In the genomic region with DNA sequence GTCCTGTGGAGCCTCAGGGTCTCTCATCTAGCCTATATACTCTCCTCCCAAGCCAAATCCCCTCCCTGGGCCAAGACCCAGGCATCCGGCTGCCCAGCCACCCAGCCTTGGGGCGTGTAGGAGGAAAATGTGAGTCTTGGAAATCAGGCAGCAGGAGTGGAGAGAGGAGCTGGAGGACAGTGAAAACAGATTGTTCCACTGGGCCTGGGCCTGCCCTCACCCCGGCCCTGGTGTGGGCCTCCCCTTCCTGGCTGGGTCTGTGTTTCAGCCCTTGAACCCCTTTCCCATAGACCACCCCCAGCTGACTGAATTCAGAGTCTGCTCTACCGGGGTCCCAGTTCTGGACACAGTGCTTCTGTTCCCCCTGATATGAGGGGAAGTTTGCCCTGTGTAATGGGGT, we compare ENCODE assay signal across 8 cellular contexts. TPM values are rescaled to one million over a fixed set of nuclear protein-coding genes. Genes with fewer than 3 reads are reported as not detected.
DNase-seq lines count a peak whose midpoint lies in the region; ATAC-seq and TF ChIP-seq lines count a peak whose summit lies in the region.

No MANE protein-coding gene starts in this region.

- POLR2A ChIA-PET in MCF 10A (lab: Yijun Ruan, JAX), result interaction anchor here (1.2 to 11.6 kb wide), 4 partner anchors 13 to 132 kb away, joined by 3 to 108 read pairs (median 6); a partner anchor contains a TSS

- H3K4me1 Mint-ChIP-seq in activated CD8-positive, alpha-beta memory T cell treated with anti-CD3 and anti-CD28 coated beads, Interleukin-2, amount 10 ng/mL, durations not matched to agents 7 days and 5 days, result peaks cover 57% of the 10 kb centered on the region
- H3K4me1 Mint-ChIP-seq in MCF 10A (ENCODE audit: insufficient read depth, unreplicated experiment) (peaks cover 48% of the 10 kb centered on the region), progenitor cell of endocrine pancreas (ENCODE audit: low read depth) (peaks cover 23% of the 10 kb centered on the region)

- no TSS peak for BruUV-seq in MCF 10A (replicated peaks; lab: Mats Ljungman, UMichigan)

- H3K4me1 ChIP-seq in mesodermal cell (ENCODE audit: control insufficient read depth, insufficient read depth, low read length, poor library complexity, severe bottlenecking) (peaks cover 46% of the 10 kb centered on the region), tibial artery (peaks cover 0 to 97% (median 62%) of the 10 kb centered on the region in 4 donors)

- peak overlapping the region; percentile 43 for H3K27ac ChIP-seq in mesodermal cell (ENCODE audit: low read depth, low read length, severe bottlenecking)
- peak overlapping the region; percentile 93 to 98 for H3K27ac ChIP-seq in tibial artery

- 80 to 94% methylated on average over 1 to 2 of the region's 4 CpGs for WGBS in mesodermal cell (ENCODE audit: insufficient coverage in 2 of 2), 2 experiments

- H3K4me3 ChIP-seq in mesodermal cell (ENCODE audit: extremely low read depth, insufficient read depth, low read length, poor library complexity, severe bottlenecking) (no peak overlapping the region), tibial artery (peak overlapping the region; percentile 83 to 88)

- H3K27ac Mint-ChIP-seq in activated CD8-positive, alpha-beta memory T cell treated with anti-CD3 and anti-CD28 coated beads, Interleukin-2, amount 10 ng/mL, durations not matched to agents 7 days and 5 days, result peak overlapping the region; percentile 85
- H3K27ac Mint-ChIP-seq in MCF 10A (ENCODE audit: low read depth, unreplicated experiment) (peak overlapping the region; percentile 94), progenitor cell of endocrine pancreas (no peak overlapping the region)

- no peaks in the 10 kb centered on the region for H3K27me3 Mint-ChIP-seq in activated CD8-positive, alpha-beta memory T cell treated with anti-CD3 and anti-CD28 coated beads, Interleukin-2, amount 10 ng/mL, durations not matched to agents 7 days and 5 days
- no peaks in the 10 kb centered on the region for H3K27me3 Mint-ChIP-seq in MCF 10A (ENCODE audit: insufficient read depth, unreplicated experiment)
- no peaks in the 10 kb centered on the region for H3K27me3 Mint-ChIP-seq in progenitor cell of endocrine pancreas

- TF ChIP-seq CTCF in MCF 10A (IDR thresholded peaks at IDR 0.05; ENCODE audit: unreplicated experiment), result no peak
- no peak for TF ChIP-seq CTCF in tibial artery (IDR thresholded peaks at IDR 0.05)
- no peak for TF ChIP-seq CTCF in progenitor cell of endocrine pancreas (IDR thresholded peaks at IDR 0.05; ENCODE audit: unreplicated experiment)

- H3K9me3 ChIP-seq in mesodermal cell (ENCODE audit: control insufficient read depth, low read length) (no peaks in the 10 kb centered on the region), tibial artery (no peaks in the 10 kb centered on the region)

- no peaks in the 10 kb centered on the region for H3K9me3 Mint-ChIP-seq in activated CD8-positive, alpha-beta memory T cell treated with anti-CD3 and anti-CD28 coated beads, Interleukin-2, amount 10 ng/mL, durations not matched to agents 7 days and 5 days (ENCODE audit: low read depth)
- H3K9me3 Mint-ChIP-seq in MCF 10A (ENCODE audit: unreplicated experiment), result no peaks in the 10 kb centered on the region
- no peaks in the 10 kb centered on the region for H3K9me3 Mint-ChIP-seq in progenitor cell of endocrine pancreas (ENCODE audit: low read depth)

- CTCF ChIA-PET in activated CD8-positive, alpha-beta memory T cell treated with anti-CD3 and anti-CD28 coated beads, Interleukin-2, amount 10 ng/mL, durations not matched to agents 7 days and 5 days (lab: Charles Lee), result interaction anchor here (0.9 to 14.5 kb wide), 9 partner anchors 11 to 196 kb away, joined by 3 to 283 read pairs (median 4); no protein-coding TSS in a partner anchor
- CTCF ChIA-PET in MCF 10A (lab: Yijun Ruan, JAX), result interaction anchor here (1.7 to 14.2 kb wide), 5 partner anchors 11 to 32 kb away, joined by 7 to 316 read pairs (median 21); no protein-coding TSS in a partner anchor

- no peak for DNase-seq in activated CD8-positive, alpha-beta memory T cell treated with anti-CD3 and anti-CD28 coated beads, Interleukin-2, amount 10 ng/mL, durations not matched to agents 7 days and 5 days
- no peak for DNase-seq in activated CD8-positive, alpha-beta memory T cell treated with anti-CD3 and anti-CD28 coated beads, Interleukin-2, amount 50 U/mL, for 4 hours
- DNase-seq in MCF 10A (ENCODE audit: unreplicated experiment) (no peak), tibial artery (peak in 1 of 2 donors; percentile 69), GF-D8 (lab: John Stamatoyannopoulos, UW) (no peak), GM19238 (ENCODE audit: insufficient read length, low spot score) (no peak), progenitor cell of endocrine pancreas (ENCODE audit: low spot score, unreplicated experiment) (no peak)

- peaks cover 17% of the 10 kb centered on the region for H3K36me3 Mint-ChIP-seq in activated CD8-positive, alpha-beta memory T cell treated with anti-CD3 and anti-CD28 coated beads, Interleukin-2, amount 10 ng/mL, durations not matched to agents 7 days and 5 days
- H3K36me3 Mint-ChIP-seq in MCF 10A (ENCODE audit: insufficient read depth, unreplicated experiment), result peaks cover 48% of the 10 kb centered on the region
- H3K36me3 Mint-ChIP-seq in progenitor cell of endocrine pancreas (ENCODE audit: insufficient read depth), result peaks cover 4% of the 10 kb centered on the region

- no peaks in the 10 kb centered on the region for H3K27me3 ChIP-seq in tibial artery

- no peak for ATAC-seq in activated CD8-positive, alpha-beta memory T cell treated with anti-CD3 and anti-CD28 coated beads, Interleukin-2, amount 10 ng/mL, durations not matched to agents 7 days and 5 days

- peaks cover 91% of the 10 kb centered on the region for H3K36me3 ChIP-seq in mesodermal cell (ENCODE audit: control insufficient read depth, insufficient read depth, low read length)
- H3K36me3 ChIP-seq in tibial artery, result peaks cover 69 to 96% (median 79%) of the 10 kb centered on the region in 3 donors

- intact Hi-C loops in MCF 10A (cut with micrococcal nuclease) (no loop called here), tibial artery (cut with DNase I; ENCODE audit: low total_unique reads) (no loop called here)

- no peak overlapping the region for H3K4me3 Mint-ChIP-seq in activated CD8-positive, alpha-beta memory T cell treated with anti-CD3 and anti-CD28 coated beads, Interleukin-2, amount 10 ng/mL, durations not matched to agents 7 days and 5 days
- H3K4me3 Mint-ChIP-seq in MCF 10A (ENCODE audit: unreplicated experiment), result no peak overlapping the region
- no peak overlapping the region for H3K4me3 Mint-ChIP-seq in progenitor cell of endocrine pancreas (ENCODE audit: low read depth)

RNA-seq across cellular contexts. Expression of a gene that starts 6.7 kb away (rescaled TPM):
- total RNA-seq in activated CD8-positive, alpha-beta memory T cell treated with anti-CD3 and anti-CD28 coated beads, Interleukin-2, amount 10 ng/mL, durations not matched to agents 7 days and 5 days, result 10 to 100 TPM; 13.2 to 37.6 TPM
- total RNA-seq in MCF 10A (2022) (110 and 184 TPM in 2 replicates), progenitor cell of endocrine pancreas (32.2 and 37.8 TPM in 2 replicates)
- polyA plus RNA-seq in mesodermal cell (2013, experiment 1 of 2), result 227 TPM
- polyA plus RNA-seq in mesodermal cell (2013, experiment 2 of 2), result 182 TPM

RNA-seq across cellular contexts. Expression of a gene that starts 27.8 kb away (rescaled TPM):
- under 1 TPM; 0.30 to 0.91 TPM for total RNA-seq in activated CD8-positive, alpha-beta memory T cell treated with anti-CD3 and anti-CD28 coated beads, Interleukin-2, amount 10 ng/mL, durations not matched to agents 7 days and 5 days
- total RNA-seq in MCF 10A (2022) (8.3 and 9.0 TPM in 2 replicates), progenitor cell of endocrine pancreas (15.6 and 16.6 TPM in 2 replicates)
- 24.9 TPM for polyA plus RNA-seq in mesodermal cell (2013, experiment 1 of 2)
- polyA plus RNA-seq in mesodermal cell (2013, experiment 2 of 2), result 22.0 TPM

RNA-seq across cellular contexts. Expression of a gene that starts 48.1 kb away (rescaled TPM):
- total RNA-seq in activated CD8-positive, alpha-beta memory T cell treated with anti-CD3 and anti-CD28 coated beads, Interleukin-2, amount 10 ng/mL, durations not matched to agents 7 days and 5 days, result under 1 TPM; 0.32 to 0.59 TPM
- total RNA-seq in MCF 10A (2022) (0.17 TPM in 1 of 2 replicates, not detected in the other), progenitor cell of endocrine pancreas (not detected in 2 replicates)
- polyA plus RNA-seq in mesodermal cell (2013, experiment 1 of 2), result 0.26 TPM
- not detected for polyA plus RNA-seq in mesodermal cell (2013, experiment 2 of 2)
